In the genomic region with DNA sequence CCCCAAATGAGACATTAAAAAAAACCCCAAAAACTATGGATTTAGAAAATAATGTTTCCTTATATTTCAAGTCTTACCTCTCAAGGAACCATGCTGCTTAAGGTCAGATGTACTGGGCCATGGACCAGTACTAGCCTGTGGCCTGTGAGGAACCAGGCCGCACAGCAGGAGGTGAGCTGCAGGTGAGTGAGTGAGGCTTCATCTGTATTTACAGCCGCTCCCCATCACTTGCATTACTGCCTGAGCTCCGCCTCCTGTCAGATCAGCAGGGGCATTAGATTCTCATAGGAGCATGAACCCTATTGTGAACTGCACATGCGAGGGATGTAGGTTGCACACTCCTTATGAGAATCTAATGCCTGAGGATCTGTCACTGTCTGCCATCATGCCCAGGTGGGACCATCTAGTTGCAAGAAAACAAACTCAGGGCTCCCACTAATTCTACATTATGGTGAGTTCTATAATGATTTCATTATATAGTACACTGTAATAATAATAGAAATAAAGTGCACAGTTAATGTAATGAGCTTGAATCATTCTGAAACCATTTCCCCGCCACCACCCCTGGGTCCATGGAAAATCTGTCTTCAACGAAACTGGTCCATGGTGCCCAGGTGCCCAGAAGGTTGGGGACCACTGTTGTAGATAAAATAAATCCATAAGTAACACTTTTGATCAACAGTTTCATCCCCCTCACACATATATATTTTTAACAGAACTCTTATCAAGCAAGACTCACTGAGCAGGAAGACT, we compare ENCODE assay signal across 14 cellular contexts.
DNase-seq lines count a peak whose midpoint lies in the region; ATAC-seq and TF ChIP-seq lines count a peak whose summit lies in the region.
"Had no signal": no experiment of that assay in that cellular context is flagged by ENCODE, and none has a peak within 500 bp of the region (broad histone marks: within the 10 kb centered on the region; RNA-seq: fewer than 3 reads in every experiment).

No MANE protein-coding gene starts in this region.

- H3K27ac ChIP-seq in VCaP (peak overlapping the region; percentile 96), foreskin keratinocyte (peak overlapping the region; percentile 92)
- H3K27ac ChIP-seq: adrenal gland, BLaER1, tibial artery had no signal

- H3K27me3 Mint-ChIP-seq in Calu3 (ENCODE audit: unreplicated experiment) (no peaks in the 10 kb centered on the region), nephron progenitor cell (ENCODE audit: low read depth, poor library complexity) (no peaks in the 10 kb centered on the region)
- no peaks in the 10 kb centered on the region for H3K27me3 Mint-ChIP-seq in activated T-helper 2 cell treated with anti-CD3 and anti-CD28 coated beads, Interferon-gamma antibody, Interleukin-2, Interleukin-4, amounts not matched to agents 10 μg/mL and 5 μg/mL and 100 μg/mL, durations not matched to agents 14 hours and 24 hours and 36 hours (ENCODE audit: low read depth)
- H3K27me3 Mint-ChIP-seq in natural killer cell treated with Interleukin-12 subunit alpha and Interleukin-12 subunit beta and Interleukin-15 and Interleukin-18, amount 100 ng/mL, for 72 hours: no peaks in the 10 kb centered on the region
- H3K27me3 Mint-ChIP-seq: IgD-negative memory B cell had no signal

- intact Hi-C loops in Calu3 (cut with micrococcal nuclease; ENCODE audit: unreplicated experiment): loop anchor here (5.0 kb wide), 3 partner anchors 43 to 152 kb away; partner anchors contain the start of gene CBR4
- intact Hi-C loops in activated T-helper 2 cell treated with anti-CD3 and anti-CD28 coated beads, Interferon-gamma antibody, Interleukin-2, Interleukin-4, amounts not matched to agents 10 μg/mL and 5 μg/mL and 100 μg/mL, durations not matched to agents 14 hours and 24 hours and 36 hours (cut with micrococcal nuclease): no loop called here

- CTCF ChIA-PET in Calu3 (lab: Charles Lee): interaction anchor here (0.6 to 2.4 kb wide), 12 partner anchors 10 to 241 kb away, joined by 3 to 9 read pairs (median 4); partner anchors contain the start of gene CBR4

- H3K27ac Mint-ChIP-seq in Calu3 (ENCODE audit: unreplicated experiment) (peak overlapping the region; percentile 85), nephron progenitor cell (peak overlapping the region; percentile 75)
- no peak overlapping the region for H3K27ac Mint-ChIP-seq in activated T-helper 2 cell treated with anti-CD3 and anti-CD28 coated beads, Interferon-gamma antibody, Interleukin-2, Interleukin-4, amounts not matched to agents 10 μg/mL and 5 μg/mL and 100 μg/mL, durations not matched to agents 14 hours and 24 hours and 36 hours
- H3K27ac Mint-ChIP-seq in natural killer cell treated with Interleukin-12 subunit alpha and Interleukin-12 subunit beta and Interleukin-15 and Interleukin-18, amount 100 ng/mL, for 72 hours: no peak overlapping the region
- H3K27ac Mint-ChIP-seq: activated CD4-positive, alpha-beta memory T cell treated with anti-CD3 and anti-CD28 coated beads for 36 hours; IgD-negative memory B cell had no signal

- H3K9me3 Mint-ChIP-seq in Calu3 (ENCODE audit: low read depth, unreplicated experiment) (no peaks in the 10 kb centered on the region), nephron progenitor cell (no peaks in the 10 kb centered on the region)
- H3K9me3 Mint-ChIP-seq in activated T-helper 2 cell treated with anti-CD3 and anti-CD28 coated beads, Interferon-gamma antibody, Interleukin-2, Interleukin-4, amounts not matched to agents 10 μg/mL and 5 μg/mL and 100 μg/mL, durations not matched to agents 14 hours and 24 hours and 36 hours: no peaks in the 10 kb centered on the region
- no peaks in the 10 kb centered on the region for H3K9me3 Mint-ChIP-seq in natural killer cell treated with Interleukin-12 subunit alpha and Interleukin-12 subunit beta and Interleukin-15 and Interleukin-18, amount 100 ng/mL, for 72 hours
- H3K9me3 Mint-ChIP-seq: activated CD4-positive, alpha-beta memory T cell treated with anti-CD3 and anti-CD28 coated beads for 36 hours; IgD-negative memory B cell had no signal

- ATAC-seq in foreskin keratinocyte (no peak), GM21526 (IDR thresholded peaks at IDR 0.05; ENCODE audit: low FRiP score, unreplicated experiment) (no peak), HG03280 (IDR thresholded peaks at IDR 0.05; ENCODE audit: unreplicated experiment) (no peak)
- no peak for ATAC-seq in natural killer cell treated with Interleukin-12 subunit alpha and Interleukin-12 subunit beta and Interleukin-15 and Interleukin-18, amount 100 ng/mL, for 72 hours

- TF ChIP-seq CTCF in Calu3 (IDR thresholded peaks at IDR 0.05; ENCODE audit: unreplicated experiment): no peak
- no peak for TF ChIP-seq CTCF in VCaP (conservative IDR thresholded peaks at IDR 0.05)
- no peak for TF ChIP-seq CTCF in foreskin keratinocyte (conservative IDR thresholded peaks at IDR 0.05)
- no peak for TF ChIP-seq CTCF in nephron progenitor cell (IDR thresholded peaks at IDR 0.05)

- H3K27me3 ChIP-seq in foreskin keratinocyte: no peaks in the 10 kb centered on the region
- H3K27me3 ChIP-seq: adrenal gland, BLaER1, tibial artery had no signal

- H3K4me3 Mint-ChIP-seq in Calu3 (ENCODE audit: low read depth, unreplicated experiment): peak overlapping the region; percentile 55
- H3K4me3 Mint-ChIP-seq in nephron progenitor cell: no peak overlapping the region
- H3K4me3 Mint-ChIP-seq in activated T-helper 2 cell treated with anti-CD3 and anti-CD28 coated beads, Interferon-gamma antibody, Interleukin-2, Interleukin-4, amounts not matched to agents 10 μg/mL and 5 μg/mL and 100 μg/mL, durations not matched to agents 14 hours and 24 hours and 36 hours (ENCODE audit: low read depth): no peak overlapping the region
- no peak overlapping the region for H3K4me3 Mint-ChIP-seq in natural killer cell treated with Interleukin-12 subunit alpha and Interleukin-12 subunit beta and Interleukin-15 and Interleukin-18, amount 100 ng/mL, for 72 hours
- H3K4me3 Mint-ChIP-seq: activated CD4-positive, alpha-beta memory T cell treated with anti-CD3 and anti-CD28 coated beads for 36 hours; IgD-negative memory B cell had no signal

- H3K4me1 Mint-ChIP-seq in Calu3 (ENCODE audit: low read depth, unreplicated experiment) (peaks cover 66% of the 10 kb centered on the region), nephron progenitor cell (no peaks in the 10 kb centered on the region)
- peaks cover 5% of the 10 kb centered on the region for H3K4me1 Mint-ChIP-seq in activated T-helper 2 cell treated with anti-CD3 and anti-CD28 coated beads, Interferon-gamma antibody, Interleukin-2, Interleukin-4, amounts not matched to agents 10 μg/mL and 5 μg/mL and 100 μg/mL, durations not matched to agents 14 hours and 24 hours and 36 hours (ENCODE audit: low read depth)
- no peaks in the 10 kb centered on the region for H3K4me1 Mint-ChIP-seq in natural killer cell treated with Interleukin-12 subunit alpha and Interleukin-12 subunit beta and Interleukin-15 and Interleukin-18, amount 100 ng/mL, for 72 hours (ENCODE audit: low read depth in 2 of 2)
- H3K4me1 Mint-ChIP-seq: IgD-negative memory B cell had no signal

- DNase-seq in Calu3 (peak; percentile 15), foreskin keratinocyte (peak in 1 of 2 donors; percentile 18), nephron progenitor cell (no peak)
- DNase-seq in activated T-helper 2 cell treated with anti-CD3 and anti-CD28 coated beads, Interferon-gamma antibody, Interleukin-2, Interleukin-4, amounts not matched to agents 10 μg/mL and 5 μg/mL and 100 μg/mL, durations not matched to agents 14 hours and 24 hours and 36 hours (ENCODE audit: low spot score): no peak
- DNase-seq in natural killer cell treated with Interleukin-12 subunit alpha and Interleukin-12 subunit beta and Interleukin-15 and Interleukin-18, amount 100 ng/mL, for 72 hours (ENCODE audit: low spot score): no peak
- DNase-seq: activated CD4-positive, alpha-beta memory T cell treated with anti-CD3 and anti-CD28 coated beads for 36 hours; adrenal gland; NCI-H748 treated with DMSO at 0.1 percent for 48 hours; tibial artery had no signal

- peaks cover 66% of the 10 kb centered on the region for H3K36me3 Mint-ChIP-seq in Calu3 (ENCODE audit: insufficient read depth, unreplicated experiment)
- peaks cover 63% of the 10 kb centered on the region for H3K36me3 Mint-ChIP-seq in nephron progenitor cell (ENCODE audit: low read depth)
- H3K36me3 Mint-ChIP-seq in activated T-helper 2 cell treated with anti-CD3 and anti-CD28 coated beads, Interferon-gamma antibody, Interleukin-2, Interleukin-4, amounts not matched to agents 10 μg/mL and 5 μg/mL and 100 μg/mL, durations not matched to agents 14 hours and 24 hours and 36 hours (ENCODE audit: low read depth): no peaks in the 10 kb centered on the region
- no peaks in the 10 kb centered on the region for H3K36me3 Mint-ChIP-seq in natural killer cell treated with Interleukin-12 subunit alpha and Interleukin-12 subunit beta and Interleukin-15 and Interleukin-18, amount 100 ng/mL, for 72 hours
- H3K36me3 Mint-ChIP-seq: activated CD4-positive, alpha-beta memory T cell treated with anti-CD3 and anti-CD28 coated beads for 36 hours had no signal

- H3K4me1 ChIP-seq in foreskin keratinocyte: peaks cover 32% of the 10 kb centered on the region
- H3K4me1 ChIP-seq: adrenal gland, BLaER1 had no signal

- no TSS peak for BruUV-seq in Calu3 (replicated peaks; lab: Mats Ljungman, UMichigan)

Comparison
In these comparisons a context has a peak if more than half of its experiments do, and no peak if none do; other contexts are left out.
1. H3K27ac Mint-ChIP-seq: peak in Calu3 (single experiment) and nephron progenitor cell (single experiment); none in activated T-helper 2 cell treated with anti-CD3 and anti-CD28 coated beads, Interferon-gamma antibody, Interleukin-2, Interleukin-4, amounts not matched to agents 10 μg/mL and 5 μg/mL and 100 μg/mL, durations not matched to agents 14 hours and 24 hours and 36 hours (single experiment) and natural killer cell treated with Interleukin-12 subunit alpha and Interleukin-12 subunit beta and Interleukin-15 and Interleukin-18, amount 100 ng/mL, for 72 hours (0 of 2).